Comparison of ENCODE assay signal across 1 cellular context in the genomic region with DNA sequence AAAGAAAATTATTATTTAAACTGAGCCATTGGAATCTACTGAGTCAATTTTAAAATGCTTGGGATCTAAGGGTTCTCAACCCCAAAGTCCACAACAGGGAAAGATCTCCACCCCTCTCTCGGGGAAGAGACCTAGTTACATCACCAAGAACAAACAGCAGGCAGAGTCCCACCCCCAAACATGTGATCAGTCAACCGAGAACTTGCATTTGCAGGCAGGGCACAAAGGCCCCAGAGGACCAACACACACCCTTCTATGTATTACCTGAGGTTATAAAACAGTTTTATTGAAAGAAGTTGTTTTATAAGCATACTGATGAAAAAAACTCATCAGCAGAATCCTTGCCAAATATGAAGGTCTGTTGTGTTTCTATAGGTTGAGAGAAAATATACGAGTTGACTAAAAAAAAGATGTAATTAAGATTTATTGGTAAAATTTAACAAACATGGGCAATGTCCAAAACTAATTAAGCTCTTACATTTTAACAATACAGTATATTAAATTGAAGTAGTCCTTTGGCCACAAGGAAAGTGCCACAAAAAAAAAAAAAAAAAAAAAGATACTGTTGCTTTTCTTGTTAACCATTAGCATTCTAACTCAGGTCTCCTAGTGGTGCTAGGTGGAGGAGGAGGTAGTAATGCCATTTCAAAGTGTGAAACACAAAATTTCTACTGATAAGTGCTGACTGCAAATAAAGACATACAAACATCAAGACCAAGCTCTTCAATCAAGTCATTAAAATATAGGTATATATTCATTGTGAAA.
TF ChIP-seq lines count a peak whose summit lies in the region.

No MANE protein-coding gene starts in this region.

TF ChIP-seq in HEK293, 187 proteins besides CTCF, POLR2A, EP300 and RAD21 (continued from another document and continues in another):
- peak; percentile 63 for TF ChIP-seq SCRT2 (tag by site-specific recombination; IDR thresholded peaks at IDR 0.05)
- TF ChIP-seq ZNF600 (tag by site-specific recombination; IDR thresholded peaks at IDR 0.05), result peak; percentile 90
- no peak for TF ChIP-seq KLF8 (tag by site-specific recombination; IDR thresholded peaks at IDR 0.05)
- TF ChIP-seq, protein P1, sequence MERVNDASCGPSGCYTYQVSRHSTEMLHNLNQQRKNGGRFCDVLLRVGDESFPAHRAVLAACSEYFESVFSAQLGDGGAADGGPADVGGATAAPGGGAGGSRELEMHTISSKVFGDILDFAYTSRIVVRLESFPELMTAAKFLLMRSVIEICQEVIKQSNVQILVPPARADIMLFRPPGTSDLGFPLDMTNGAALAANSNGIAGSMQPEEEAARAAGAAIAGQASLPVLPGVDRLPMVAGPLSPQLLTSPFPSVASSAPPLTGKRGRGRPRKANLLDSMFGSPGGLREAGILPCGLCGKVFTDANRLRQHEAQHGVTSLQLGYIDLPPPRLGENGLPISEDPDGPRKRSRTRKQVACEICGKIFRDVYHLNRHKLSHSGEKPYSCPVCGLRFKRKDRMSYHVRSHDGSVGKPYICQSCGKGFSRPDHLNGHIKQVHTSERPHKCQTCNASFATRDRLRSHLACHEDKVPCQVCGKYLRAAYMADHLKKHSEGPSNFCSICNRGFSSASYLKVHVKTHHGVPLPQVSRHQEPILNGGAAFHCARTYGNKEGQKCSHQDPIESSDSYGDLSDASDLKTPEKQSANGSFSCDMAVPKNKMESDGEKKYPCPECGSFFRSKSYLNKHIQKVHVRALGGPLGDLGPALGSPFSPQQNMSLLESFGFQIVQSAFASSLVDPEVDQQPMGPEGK (tag by site-specific recombination; IDR thresholded peaks at IDR 0.05), result peak; percentile 75
- TF ChIP-seq ZBTB20 (tag by site-specific recombination; IDR thresholded peaks at IDR 0.05), result peak; percentile 46; the same call in 1 of the 2 replicates
- no peak for TF ChIP-seq BCL11A (tag by site-specific recombination; IDR thresholded peaks at IDR 0.05; ENCODE audit: low read depth)
- TF ChIP-seq KLF1 (tag by site-specific recombination; IDR thresholded peaks at IDR 0.05), result peak; percentile 34; the same call in 1 of the 2 replicates
- TF ChIP-seq FEZF1 (tag by site-specific recombination; IDR thresholded peaks at IDR 0.05), result peak; percentile 52
- no peak for TF ChIP-seq ZNF510 (tag by site-specific recombination; IDR thresholded peaks at IDR 0.05; ENCODE audit: insufficient replicate concordance)
- no peak for TF ChIP-seq ZNF169 (tag by site-specific recombination; IDR thresholded peaks at IDR 0.05)
- TF ChIP-seq PRDM10 (tag by site-specific recombination; IDR thresholded peaks at IDR 0.05), result peak; percentile 55; the same call in 1 of the 2 replicates
- no peak for TF ChIP-seq YY2 (tag by site-specific recombination; IDR thresholded peaks at IDR 0.05)
- 0 out of 2 replicates have a peak, but pooled peaks have one; percentile 18 for TF ChIP-seq ZNF561 (tag by site-specific recombination; IDR thresholded peaks at IDR 0.05; ENCODE audit: borderline replicate concordance)
- no peak for TF ChIP-seq SALL2 (tag by site-specific recombination; IDR thresholded peaks at IDR 0.05; ENCODE audit: borderline replicate concordance)
- TF ChIP-seq ZNF777 (tag by site-specific recombination; IDR thresholded peaks at IDR 0.05; ENCODE audit: borderline replicate concordance), result no peak
- TF ChIP-seq, protein P2, sequence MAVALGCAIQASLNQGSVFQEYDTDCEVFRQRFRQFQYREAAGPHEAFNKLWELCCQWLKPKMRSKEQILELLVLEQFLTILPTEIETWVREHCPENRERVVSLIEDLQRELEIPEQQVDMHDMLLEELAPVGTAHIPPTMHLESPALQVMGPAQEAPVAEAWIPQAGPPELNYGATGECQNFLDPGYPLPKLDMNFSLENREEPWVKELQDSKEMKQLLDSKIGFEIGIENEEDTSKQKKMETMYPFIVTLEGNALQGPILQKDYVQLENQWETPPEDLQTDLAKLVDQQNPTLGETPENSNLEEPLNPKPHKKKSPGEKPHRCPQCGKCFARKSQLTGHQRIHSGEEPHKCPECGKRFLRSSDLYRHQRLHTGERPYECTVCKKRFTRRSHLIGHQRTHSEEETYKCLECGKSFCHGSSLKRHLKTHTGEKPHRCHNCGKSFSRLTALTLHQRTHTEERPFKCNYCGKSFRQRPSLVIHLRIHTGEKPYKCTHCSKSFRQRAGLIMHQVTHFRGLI (tag by site-specific recombination; IDR thresholded peaks at IDR 0.05), result no peak
- 0 out of 2 replicates have a peak, but pooled peaks have one; percentile 30 for TF ChIP-seq ZNF366 (tag by site-specific recombination; conservative IDR thresholded peaks at IDR 0.05)
- TF ChIP-seq ZNF335 (tag by site-specific recombination; conservative IDR thresholded peaks at IDR 0.05), result peak; percentile 67
- peak; percentile 46; the same call in 1 of the 2 replicates for TF ChIP-seq ATF2 (tag by site-specific recombination; IDR thresholded peaks at IDR 0.05; ENCODE audit: low read depth)
- TF ChIP-seq ZNF114 (tag by site-specific recombination; IDR thresholded peaks at IDR 0.05), result no peak
- TF ChIP-seq ZNF157 (tag by site-specific recombination; IDR thresholded peaks at IDR 0.05), result no peak
- no peak for TF ChIP-seq OSR2 (tag by site-specific recombination; IDR thresholded peaks at IDR 0.05)
- no peak for TF ChIP-seq HOXA7 (CRISPR knock-in tag; IDR thresholded peaks at IDR 0.05; ENCODE audit: borderline replicate concordance)
- 0 out of 2 replicates have a peak, but pooled peaks have one; percentile 32 for TF ChIP-seq ZXDB (tag by site-specific recombination; IDR thresholded peaks at IDR 0.05)
- no peak for TF ChIP-seq TRIM28 (IDR thresholded peaks at IDR 0.05; ENCODE audit: borderline replicate concordance, low read length)
- no peak for TF ChIP-seq ZNF280D (tag by site-specific recombination; IDR thresholded peaks at IDR 0.05)
- TF ChIP-seq GLIS2 (tag by site-specific recombination; IDR thresholded peaks at IDR 0.05), result no peak
- TF ChIP-seq ZBTB48 (tag by site-specific recombination; IDR thresholded peaks at IDR 0.05), result 0 out of 2 replicates have a peak, but pooled peaks have one; percentile 24
- peak; percentile 47; the same call in 1 of the 2 replicates for TF ChIP-seq IKZF3 (tag by site-specific recombination; IDR thresholded peaks at IDR 0.05)
- TF ChIP-seq, protein P3, sequence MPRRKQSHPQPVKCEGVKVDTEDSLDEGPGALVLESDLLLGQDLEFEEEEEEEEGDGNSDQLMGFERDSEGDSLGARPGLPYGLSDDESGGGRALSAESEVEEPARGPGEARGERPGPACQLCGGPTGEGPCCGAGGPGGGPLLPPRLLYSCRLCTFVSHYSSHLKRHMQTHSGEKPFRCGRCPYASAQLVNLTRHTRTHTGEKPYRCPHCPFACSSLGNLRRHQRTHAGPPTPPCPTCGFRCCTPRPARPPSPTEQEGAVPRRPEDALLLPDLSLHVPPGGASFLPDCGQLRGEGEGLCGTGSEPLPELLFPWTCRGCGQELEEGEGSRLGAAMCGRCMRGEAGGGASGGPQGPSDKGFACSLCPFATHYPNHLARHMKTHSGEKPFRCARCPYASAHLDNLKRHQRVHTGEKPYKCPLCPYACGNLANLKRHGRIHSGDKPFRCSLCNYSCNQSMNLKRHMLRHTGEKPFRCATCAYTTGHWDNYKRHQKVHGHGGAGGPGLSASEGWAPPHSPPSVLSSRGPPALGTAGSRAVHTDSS (tag by site-specific recombination; IDR thresholded peaks at IDR 0.05), result no peak
- TF ChIP-seq ZNF398 (tag by site-specific recombination; IDR thresholded peaks at IDR 0.05), result peak; percentile 10; the same call in 1 of the 2 replicates
- TF ChIP-seq ZNF830 (tag by site-specific recombination; IDR thresholded peaks at IDR 0.05; ENCODE audit: low read depth), result no peak
- peak; percentile 80 for TF ChIP-seq SCRT1 (tag by site-specific recombination; IDR thresholded peaks at IDR 0.05; ENCODE audit: borderline replicate concordance)
- no peak for TF ChIP-seq ZNF354C (tag by site-specific recombination; IDR thresholded peaks at IDR 0.05; ENCODE audit: borderline replicate concordance, low read depth)
- peak; percentile 86 for TF ChIP-seq ZNF362 (tag by site-specific recombination; IDR thresholded peaks at IDR 0.05)
- no peak for TF ChIP-seq ZNF785 (tag by site-specific recombination; IDR thresholded peaks at IDR 0.05)
- peak; percentile 36; the same call in 1 of the 2 replicates for TF ChIP-seq KLF9 (tag by site-specific recombination; IDR thresholded peaks at IDR 0.05; ENCODE audit: low read depth)
